8 cellular contexts compared by ENCODE assay signal in the genomic region with DNA sequence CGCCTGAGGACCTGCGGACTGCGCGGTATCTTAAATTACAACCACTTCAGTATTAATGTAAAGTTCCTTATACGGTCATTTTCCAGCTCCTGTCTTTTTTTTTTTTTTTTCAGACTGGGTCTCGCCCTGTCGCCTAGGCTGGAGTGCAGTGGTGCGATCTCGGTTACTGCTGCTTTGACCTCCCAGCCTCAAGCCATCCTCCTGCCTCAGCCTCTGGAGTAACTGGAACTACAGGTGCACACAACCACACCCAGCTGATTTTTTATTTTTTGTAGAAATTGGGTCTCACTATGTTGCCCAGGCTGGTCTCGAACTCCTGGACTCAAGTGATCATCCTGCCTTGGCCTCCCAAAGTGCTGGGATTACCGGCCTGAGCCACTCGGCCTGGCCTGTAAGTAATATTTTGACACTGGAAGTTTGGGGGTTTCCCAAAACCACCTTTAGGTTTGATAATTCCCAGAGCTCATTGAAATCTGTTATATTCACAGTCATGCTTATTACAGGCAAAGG. TPM values are rescaled to one million over a fixed set of nuclear protein-coding genes. Genes with fewer than 3 reads are reported as not detected.
DNase-seq lines count a peak whose midpoint lies in the region; ATAC-seq, FAIRE-seq and TF ChIP-seq lines count a peak whose summit lies in the region.

No MANE protein-coding gene starts in this region.

- FAIRE-seq in GM19239 (lab: Jason Lieb, UNC): no peak

- peak overlapping the region; percentile 83 for H3K27ac Mint-ChIP-seq in dendritic cell treated with granulocyte-macrophage colony-stimulating factor and Interleukin-4, amounts not matched to agents 40 ng/mL and 50 ng/mL, for 4 days

- peak overlapping the region; percentile 77; the same call in 1 of the 2 replicates for H3K4me2 ChIP-seq in KMS-11

- H3K36me3 ChIP-seq in KMS-11 (ENCODE audit: insufficient read depth): no peaks in the 10 kb centered on the region
- H3K36me3 ChIP-seq in psoas muscle (ENCODE audit: insufficient read depth in 1 of 2, low read depth in 1 of 2): no peaks in the 10 kb centered on the region

- H3K9ac ChIP-seq in KMS-11: no peak overlapping the region

- no peak for DNase-seq in psoas muscle
- DNase-seq in GM19239 (ENCODE audit: insufficient read length, low spot score): no peak
- no peak for DNase-seq in SW 1271 (lab: John Stamatoyannopoulos, UW)

- 15 to 25% (median 17%) methylated on average over 12 of the region's 12 CpGs for WGBS in psoas muscle, 3 donors

- H3K9me3 Mint-ChIP-seq in dendritic cell treated with granulocyte-macrophage colony-stimulating factor and Interleukin-4, amounts not matched to agents 40 ng/mL and 50 ng/mL, for 4 days: no peaks in the 10 kb centered on the region

- peak; percentile 22 for ATAC-seq in GM19397 (IDR thresholded peaks at IDR 0.05; ENCODE audit: unreplicated experiment)
- ATAC-seq in psoas muscle: peak in 2 of 4 donors; percentile 3 to 36
- ATAC-seq in HG03196 (IDR thresholded peaks at IDR 0.05; ENCODE audit: unreplicated experiment): no peak
- no peak for ATAC-seq in GM21367 (IDR thresholded peaks at IDR 0.05; ENCODE audit: unreplicated experiment)

- H3K4me3 Mint-ChIP-seq in dendritic cell treated with granulocyte-macrophage colony-stimulating factor and Interleukin-4, amounts not matched to agents 40 ng/mL and 50 ng/mL, for 4 days: no peak overlapping the region

- H3K79me2 ChIP-seq in KMS-11 (ENCODE audit: insufficient read depth, low read depth): peaks cover 17% of the 10 kb centered on the region; the same call in 1 of the 2 replicates

- no peaks in the 10 kb centered on the region for H3K27me3 Mint-ChIP-seq in dendritic cell treated with granulocyte-macrophage colony-stimulating factor and Interleukin-4, amounts not matched to agents 40 ng/mL and 50 ng/mL, for 4 days

- H3K36me3 Mint-ChIP-seq in dendritic cell treated with granulocyte-macrophage colony-stimulating factor and Interleukin-4, amounts not matched to agents 40 ng/mL and 50 ng/mL, for 4 days (ENCODE audit: low read depth): peaks cover 4% of the 10 kb centered on the region

- H3K27ac ChIP-seq in KMS-11 (no peak overlapping the region), psoas muscle (peak overlapping the region; percentile 71)

- peak overlapping the region; percentile 96; the same call in 1 of the 2 replicates for H2AFZ ChIP-seq in KMS-11 (ENCODE audit: low read depth)

- peaks cover 24% of the 10 kb centered on the region for H3K4me1 Mint-ChIP-seq in dendritic cell treated with granulocyte-macrophage colony-stimulating factor and Interleukin-4, amounts not matched to agents 40 ng/mL and 50 ng/mL, for 4 days (ENCODE audit: low read depth)

- H3K27me3 ChIP-seq in KMS-11 (ENCODE audit: insufficient read depth, low read depth): no peaks in the 10 kb centered on the region
- no peaks in the 10 kb centered on the region for H3K27me3 ChIP-seq in psoas muscle (ENCODE audit: insufficient read depth in 3 of 3, low read length in 2 of 3)

- H3K4me1 ChIP-seq in KMS-11 (ENCODE audit: low read depth, poor library complexity, severe bottlenecking) (peaks cover 18% of the 10 kb centered on the region), psoas muscle (peaks cover 18% of the 10 kb centered on the region)

- no peaks in the 10 kb centered on the region for H3K9me3 ChIP-seq in psoas muscle

- no peak overlapping the region for H3K4me3 ChIP-seq in KMS-11 (IDR thresholded peaks at IDR 0.05; ENCODE audit: insufficient read depth, low read depth, low read length)
- H3K4me3 ChIP-seq in psoas muscle: peak overlapping the region; percentile 86

- intact Hi-C loops in dendritic cell treated with granulocyte-macrophage colony-stimulating factor and Interleukin-4, amounts not matched to agents 40 ng/mL and 50 ng/mL, for 4 days (cut with micrococcal nuclease): loop anchor here (2.0 kb wide), 2 partner anchors 34 to 88 kb away; partner anchors contain the start of genes DLL3 and SUPT5H
- intact Hi-C loops in psoas muscle (cut with DNase I): loop anchor here (2.0 to 10.0 kb wide), 5 partner anchors 36 to 191 kb away; partner anchors contain the start of genes SAMD4B (in 2 of the 2), SUPT5H (in 2 of the 2) and DLL3 (in 1 of the 2)

- TF ChIP-seq CTCF in KMS-11 (conservative IDR thresholded peaks at IDR 0.05; ENCODE audit: low read depth, low read length) (peak; percentile 39; the same call in 1 of the 2 replicates), psoas muscle (IDR thresholded peaks at IDR 0.05) (no peak)

- H4K20me1 ChIP-seq in KMS-11 (ENCODE audit: insufficient read depth): no peaks in the 10 kb centered on the region

RNA-seq across cellular contexts. Expression of gene EID2B, which starts 0.4 kb away (rescaled TPM):
- 1 to 10 TPM in 3 of 4 donors, under 1 TPM in 1; 0.71 to 1.9 (median 1.7) TPM for total RNA-seq in psoas muscle
- 1 to 10 TPM in 2 of 3 donors, under 1 TPM in 1; 0.83 to 9.0 (median 1.9) TPM for polyA plus RNA-seq in psoas muscle

RNA-seq across cellular contexts. Expression of gene EID2, which starts 6.9 kb away (rescaled TPM):
- 10 to 100 TPM in 3 of 4 donors, 1 to 10 TPM in 1; 7.6 to 13.2 (median 10.8) TPM for total RNA-seq in psoas muscle
- polyA plus RNA-seq in psoas muscle: 10 to 100 TPM in 1 of 3 donors, 1 to 10 TPM in 2; 7.7 to 15.7 (median 9.3) TPM

RNA-seq across cellular contexts. Expression of gene SELENOV, which starts 18.1 kb away (rescaled TPM):
- total RNA-seq in psoas muscle: not detected
- not detected for polyA plus RNA-seq in psoas muscle

RNA-seq across cellular contexts. Expression of gene DLL3, which starts 34.3 kb away (rescaled TPM):
- total RNA-seq in psoas muscle: under 1 TPM in 1 of 4 donors, not detected in 3; 0.14 TPM
- under 1 TPM in 1 of 3 donors, not detected in 2; 0.03 TPM for polyA plus RNA-seq in psoas muscle

RNA-seq across cellular contexts. Expression of gene TIMM50, which starts 52.4 kb away (rescaled TPM):
- 100 to 1,000 TPM in 1 of 4 donors, 10 to 100 TPM in 3; 70.5 to 105 (median 75.7) TPM for total RNA-seq in psoas muscle
- 100 to 1,000 TPM in 1 of 3 donors, 10 to 100 TPM in 2; 86.1 to 189 (median 95.0) TPM for polyA plus RNA-seq in psoas muscle
